ENCODE assay signal across 16 cellular contexts in the genomic region with DNA sequence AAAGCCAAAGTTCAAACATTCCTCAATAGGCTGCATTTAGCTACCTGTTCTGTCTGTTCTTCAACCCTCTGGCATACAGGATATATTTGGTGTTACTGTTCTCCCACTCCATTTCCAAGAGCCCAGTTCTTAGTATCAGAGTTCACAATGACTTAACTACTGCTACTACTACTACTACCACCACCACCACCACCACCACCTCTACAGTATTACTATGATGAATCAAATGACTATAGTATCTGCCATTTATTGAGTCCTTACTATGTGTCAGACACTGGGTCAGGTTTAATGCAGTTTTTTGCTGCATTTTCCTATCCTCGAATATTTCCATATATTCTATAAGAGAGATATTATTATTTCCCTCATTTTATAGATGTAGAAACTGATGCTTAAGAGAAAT. TPM values are rescaled to one million over a fixed set of nuclear protein-coding genes. Genes with fewer than 3 reads are reported as not detected.
"Had no signal": no experiment of that assay in that cellular context is flagged by ENCODE, and none has a peak within 500 bp of the region (broad histone marks: within the 10 kb centered on the region; RNA-seq: fewer than 3 reads in every experiment).

No MANE protein-coding gene starts in this region.

- H3K27ac Mint-ChIP-seq: activated naive CD8-positive, alpha-beta T cell; mesothelial cell of epicardium; progenitor cell of endocrine pancreas; T-helper 17 cell had no signal

- H3K4me3 Mint-ChIP-seq: activated naive CD8-positive, alpha-beta T cell; mesothelial cell of epicardium; T-helper 17 cell had no signal

- ATAC-seq: foreskin keratinocyte, lower lobe of right lung, T-helper 17 cell had no signal

- H3K4me3 ChIP-seq: lower lobe of right lung, right atrium auricular region, stomach, thoracic aorta had no signal

- DNase-seq: activated CD4-positive, alpha-beta T cell treated with anti-CD3 and anti-CD28 coated beads, Interleukin-2, amount 50 U/mL, for 1 hour; activated effector memory CD4-positive, alpha-beta T cell treated with anti-CD3 and anti-CD28 coated beads, Interleukin-2, amount 50 U/mL, for 16 hours; activated T-cell treated with anti-CD3 and anti-CD28 coated beads, Interleukin-2, amount 50 U/mL, for 1 hour; effector memory CD4-positive, alpha-beta T cell; foreskin keratinocyte; lower lobe of right lung; stimulated activated CD4-positive, alpha-beta T cell treated with anti-CD3 and anti-CD28 coated beads, Interleukin-15, amount 100 ng/mL, for 24 hours; stimulated activated CD4-positive, alpha-beta T cell treated with anti-CD3 and anti-CD28 coated beads, Interleukin-4, amount 100 ng/mL, for 1 hour; stomach; T-helper 17 cell had no signal

- H3K27me3 Mint-ChIP-seq: activated naive CD8-positive, alpha-beta T cell; brain; progenitor cell of endocrine pancreas; T-helper 17 cell had no signal

- H3K36me3 Mint-ChIP-seq: brain, mesothelial cell of epicardium had no signal

- H3K27me3 ChIP-seq: foreskin keratinocyte, right atrium auricular region, stomach had no signal

- H3K27ac ChIP-seq: foreskin keratinocyte, lower lobe of right lung, right atrium auricular region, thoracic aorta had no signal

- H3K4me1 ChIP-seq: foreskin keratinocyte, right atrium auricular region had no signal

- H3K9me3 ChIP-seq: lower lobe of right lung, right atrium auricular region, thoracic aorta had no signal

- H3K36me3 ChIP-seq: lower lobe of right lung, right atrium auricular region, stomach, thoracic aorta had no signal

RNA-seq across cellular contexts. Expression of a gene that starts 0.9 kb away (rescaled TPM):
- total RNA-seq: foreskin keratinocyte, mesothelial cell of epicardium, progenitor cell of endocrine pancreas had no signal
